Comparison of ENCODE assay signal across 23 cellular contexts in the genomic region with DNA sequence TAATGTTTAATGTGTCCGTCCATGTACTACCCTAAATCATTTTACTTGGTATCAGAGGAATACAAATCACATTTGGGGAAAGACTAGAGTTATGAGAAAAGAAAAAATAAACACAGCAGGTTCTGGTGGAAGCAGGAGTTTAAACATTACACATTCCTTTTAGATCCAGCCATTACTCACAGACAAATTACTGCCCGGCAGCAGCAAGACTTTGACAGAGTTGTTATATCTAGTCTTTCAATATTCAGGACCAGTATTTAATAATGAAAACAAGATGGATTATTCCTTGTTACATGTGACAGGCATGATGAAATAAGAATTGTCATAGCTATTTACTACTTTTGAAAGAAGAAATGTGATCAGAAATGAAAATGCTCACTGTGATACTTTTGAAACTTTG.
A peak's percentile ranks its signal among the peaks of the same experiment; 100 is the strongest.
DNase-seq lines count a peak whose midpoint lies in the region; ATAC-seq lines count a peak whose summit lies in the region.
"Had no signal": no experiment of that assay in that cellular context is flagged by ENCODE, and none has a peak within 500 bp of the region (broad histone marks: within the 10 kb centered on the region; RNA-seq: fewer than 3 reads in every experiment).

No MANE protein-coding gene starts in this region.

- H3K4me3 Mint-ChIP-seq in activated T-helper 2 cell treated with anti-CD3 and anti-CD28 coated beads, Interferon-gamma antibody, Interleukin-2, Interleukin-4, amounts not matched to agents 10 μg/mL and 5 μg/mL and 100 μg/mL, durations not matched to agents 14 hours and 24 hours and 36 hours (ENCODE audit: low read depth) = no peak overlapping the region
- H3K4me3 Mint-ChIP-seq: CD4-positive, alpha-beta memory T cell had no signal

- peaks cover 18% of the 10 kb centered on the region for H3K4me1 ChIP-seq in adipocyte (ENCODE audit: control insufficient read depth, insufficient read depth, low read length)
- H3K4me1 ChIP-seq: BLaER1 treated with 17β-estradiol and CSF1 and Interleukin-3, amounts not matched to agents 10 nM and 100 nM had no signal

- no peaks in the 10 kb centered on the region for H3K9me3 ChIP-seq in adipocyte (ENCODE audit: control insufficient read depth, low read length)
- H3K9me3 ChIP-seq: BLaER1 treated with 17β-estradiol and CSF1 and Interleukin-3, amounts not matched to agents 10 nM and 100 nM; SJSA1 had no signal

- intact Hi-C loops in activated T-helper 2 cell treated with anti-CD3 and anti-CD28 coated beads, Interferon-gamma antibody, Interleukin-2, Interleukin-4, amounts not matched to agents 10 μg/mL and 5 μg/mL and 100 μg/mL, durations not matched to agents 14 hours and 24 hours and 36 hours (cut with micrococcal nuclease) = no loop called here

- H3K36me3 ChIP-seq in adipocyte (ENCODE audit: control insufficient read depth, insufficient read depth, low read length, severe bottlenecking) = no peaks in the 10 kb centered on the region
- H3K36me3 ChIP-seq: BLaER1 treated with 17β-estradiol and CSF1 and Interleukin-3, amounts not matched to agents 10 nM and 100 nM; SJSA1 had no signal

- no peaks in the 10 kb centered on the region for H3K27me3 ChIP-seq in adipocyte (replicated peaks; ENCODE audit: control insufficient read depth, insufficient read depth, low read length)
- H3K27me3 ChIP-seq: BLaER1 treated with 17β-estradiol and CSF1 and Interleukin-3, amounts not matched to agents 10 nM and 100 nM; SJSA1 had no signal

- no peaks in the 10 kb centered on the region for H3K36me3 Mint-ChIP-seq in activated T-helper 2 cell treated with anti-CD3 and anti-CD28 coated beads, Interferon-gamma antibody, Interleukin-2, Interleukin-4, amounts not matched to agents 10 μg/mL and 5 μg/mL and 100 μg/mL, durations not matched to agents 14 hours and 24 hours and 36 hours (ENCODE audit: low read depth)
- H3K36me3 Mint-ChIP-seq: CD4-positive, alpha-beta memory T cell had no signal

- no peaks in the 10 kb centered on the region for H3K27me3 Mint-ChIP-seq in activated T-helper 2 cell treated with anti-CD3 and anti-CD28 coated beads, Interferon-gamma antibody, Interleukin-2, Interleukin-4, amounts not matched to agents 10 μg/mL and 5 μg/mL and 100 μg/mL, durations not matched to agents 14 hours and 24 hours and 36 hours (ENCODE audit: low read depth)
- H3K27me3 Mint-ChIP-seq: CD4-positive, alpha-beta memory T cell had no signal

- H3K4me1 Mint-ChIP-seq in activated T-helper 2 cell treated with anti-CD3 and anti-CD28 coated beads, Interferon-gamma antibody, Interleukin-2, Interleukin-4, amounts not matched to agents 10 μg/mL and 5 μg/mL and 100 μg/mL, durations not matched to agents 14 hours and 24 hours and 36 hours (ENCODE audit: low read depth) = no peaks in the 10 kb centered on the region
- H3K4me1 Mint-ChIP-seq: CD4-positive, alpha-beta memory T cell had no signal

- H3K9me3 Mint-ChIP-seq in activated T-helper 2 cell treated with anti-CD3 and anti-CD28 coated beads, Interferon-gamma antibody, Interleukin-2, Interleukin-4, amounts not matched to agents 10 μg/mL and 5 μg/mL and 100 μg/mL, durations not matched to agents 14 hours and 24 hours and 36 hours = no peaks in the 10 kb centered on the region

- no peak overlapping the region for H3K27ac Mint-ChIP-seq in activated T-helper 2 cell treated with anti-CD3 and anti-CD28 coated beads, Interferon-gamma antibody, Interleukin-2, Interleukin-4, amounts not matched to agents 10 μg/mL and 5 μg/mL and 100 μg/mL, durations not matched to agents 14 hours and 24 hours and 36 hours

- DNase-seq in HCEC 1CT (peak; percentile 51), adipocyte (ENCODE audit: low read depth) (peak; percentile 52), hepatic stellate cell (ENCODE audit: low spot score) (peak; percentile 11), HuH-7.5 (ENCODE audit: low spot score) (no peak), NCI-H2196 treated with DMSO at 0.1 percent for 48 hours (lab: John Stamatoyannopoulos, UW; ENCODE audit: unreplicated experiment) (no peak)
- DNase-seq in activated T-helper 2 cell treated with anti-CD3 and anti-CD28 coated beads, Interferon-gamma antibody, Interleukin-2, Interleukin-4, amounts not matched to agents 10 μg/mL and 5 μg/mL and 100 μg/mL, durations not matched to agents 14 hours and 24 hours and 36 hours (ENCODE audit: low spot score) = no peak
- DNase-seq: ACHN; CD4-positive, alpha-beta memory T cell; DMS153; GF-D8; NCI-H1092 treated with DMSO at 0.1 percent for 48 hours; NCI-H146; NCI-H2029; NCI-H2171; NCI-H446; NCI-H526; OCI-M1; SW 1271 had no signal

- ATAC-seq in activated CD4-positive, CD25-positive, alpha-beta regulatory T cell treated with anti-CD3 and anti-CD28 coated beads, Interleukin-2, amount 50 U/mL, for 24 hours = no peak
- ATAC-seq: Right ventricle myocardium inferior had no signal

- H3K9ac ChIP-seq in adipocyte (ENCODE audit: low read length) = no peak overlapping the region
- H3K9ac ChIP-seq: BLaER1 treated with 17β-estradiol and CSF1 and Interleukin-3, amounts not matched to agents 10 nM and 100 nM; KMS-11 had no signal

- no peak overlapping the region for H3K4me3 ChIP-seq in adipocyte (ENCODE audit: low read length)
- H3K4me3 ChIP-seq: BLaER1 treated with 17β-estradiol and CSF1 and Interleukin-3, amounts not matched to agents 10 nM and 100 nM; SJSA1 had no signal

Comparison
In these comparisons a context has a peak if more than half of its experiments do, and no peak if none do; other contexts are left out.
1. DNase-seq: peak in HCEC 1CT (single experiment), adipocyte (single experiment) and hepatic stellate cell (single experiment); none in activated T-helper 2 cell treated with anti-CD3 and anti-CD28 coated beads, Interferon-gamma antibody, Interleukin-2, Interleukin-4, amounts not matched to agents 10 μg/mL and 5 μg/mL and 100 μg/mL, durations not matched to agents 14 hours and 24 hours and 36 hours (single experiment), HuH-7.5 (single experiment) and NCI-H2196 treated with DMSO at 0.1 percent for 48 hours (single experiment).